Comparison of ENCODE assay signal across 8 cellular contexts in the genomic region with DNA sequence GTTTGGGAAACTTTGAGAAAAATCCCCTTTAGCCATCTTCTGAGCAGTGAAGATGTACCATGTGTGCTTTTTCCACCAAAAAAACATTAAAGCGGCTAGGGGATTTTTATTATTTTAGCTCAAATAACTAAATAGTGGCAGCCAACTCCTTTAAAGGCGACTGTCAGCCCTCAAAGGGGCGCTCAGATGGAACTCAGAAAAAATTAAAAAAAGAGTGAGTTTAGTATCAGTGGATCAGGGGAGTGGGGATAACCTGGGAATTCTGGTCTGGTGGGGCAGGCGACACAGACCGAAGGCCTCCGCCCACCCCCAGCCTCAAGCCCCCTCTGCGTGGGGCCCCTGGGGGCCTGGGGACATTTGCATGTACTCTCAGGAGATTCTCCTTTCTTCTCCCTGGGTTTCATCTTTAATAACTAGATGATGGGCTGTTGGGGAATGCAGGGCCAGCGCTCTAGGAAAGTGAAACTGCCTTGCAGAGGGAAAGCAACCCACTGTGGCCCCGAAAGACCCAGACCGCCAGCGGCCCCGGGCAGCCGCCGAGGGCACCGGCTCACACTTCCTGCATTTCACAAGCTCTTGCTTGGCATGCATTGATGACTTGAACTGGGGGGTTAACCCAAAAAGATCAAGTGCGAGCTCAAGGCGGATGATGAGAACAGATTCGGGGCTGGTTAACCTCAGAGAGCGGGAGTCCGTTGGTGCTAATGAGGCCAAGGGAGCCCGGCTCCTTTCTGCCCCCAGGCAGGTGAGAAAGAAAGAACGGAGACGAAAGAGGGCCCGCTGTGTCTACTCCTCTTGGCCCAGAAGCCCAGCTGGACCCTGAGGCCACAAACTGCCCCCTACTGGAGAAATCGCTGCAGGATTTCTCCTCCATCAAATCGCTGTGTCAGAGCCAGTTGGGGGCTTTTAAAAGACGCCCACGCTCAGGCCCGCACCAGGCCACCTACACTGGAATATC.
DNase-seq lines count a peak whose midpoint lies in the region; ATAC-seq and TF ChIP-seq lines count a peak whose summit lies in the region.

No MANE protein-coding gene starts in this region.

- H3K27me3 ChIP-seq in DOHH2 (ENCODE audit: control insufficient read depth, low read length) (peaks cover 55% of the 10 kb centered on the region), Loucy (ENCODE audit: insufficient read depth, low read length, poor library complexity, severe bottlenecking) (no peaks in the 10 kb centered on the region), stomach smooth muscle (ENCODE audit: control insufficient read depth in 1 of 2, insufficient read depth in 2 of 2, low read length in 2 of 2) (no peaks in the 10 kb centered on the region)

- peak; percentile 58 for ATAC-seq in GM21390 (IDR thresholded peaks at IDR 0.05; ENCODE audit: unreplicated experiment)
- ATAC-seq in HG03342 (IDR thresholded peaks at IDR 0.05; ENCODE audit: unreplicated experiment), result no peak

- H3K4me1 ChIP-seq in DOHH2 (ENCODE audit: control insufficient read depth, low read length) (peaks cover 19% of the 10 kb centered on the region), Loucy (ENCODE audit: insufficient read depth, low read length, poor library complexity, severe bottlenecking) (peaks cover 33% of the 10 kb centered on the region), stomach smooth muscle (ENCODE audit: control insufficient read depth, insufficient read depth, low read length) (peaks cover 6% of the 10 kb centered on the region)

- H3K36me3 ChIP-seq in DOHH2 (ENCODE audit: control insufficient read depth, low read length) (no peaks in the 10 kb centered on the region), Loucy (ENCODE audit: insufficient read depth, low read length) (no peaks in the 10 kb centered on the region), stomach smooth muscle (ENCODE audit: control insufficient read depth in 2 of 2, insufficient read depth in 2 of 2, low read length in 2 of 2) (no peaks in the 10 kb centered on the region)

- no peaks in the 10 kb centered on the region for H3K79me2 ChIP-seq in DOHH2 (ENCODE audit: control insufficient read depth, low read length)
- H3K79me2 ChIP-seq in Loucy (ENCODE audit: insufficient read depth, low read length), result no peaks in the 10 kb centered on the region

- no peak overlapping the region for H3K27ac ChIP-seq in DOHH2 (ENCODE audit: low read depth, low read length)
- no peak overlapping the region for H3K27ac ChIP-seq in stomach smooth muscle (ENCODE audit: low read length)

- no peaks in the 10 kb centered on the region for H4K20me1 ChIP-seq in DOHH2 (ENCODE audit: control insufficient read depth, insufficient read depth, low read depth, low read length)
- no peaks in the 10 kb centered on the region for H4K20me1 ChIP-seq in Loucy (ENCODE audit: insufficient read depth, low read length, poor library complexity, severe bottlenecking)

- peak; percentile 49 for TF ChIP-seq CTCF in DOHH2 (IDR thresholded peaks at IDR 0.05; ENCODE audit: low read depth, low read length, poor library complexity, severe bottlenecking)
- peak; percentile 61 for TF ChIP-seq CTCF in Loucy (conservative IDR thresholded peaks at IDR 0.05; ENCODE audit: low read length)

- DNase-seq in activated effector memory CD4-positive, alpha-beta T cell treated with Interleukin-2 at 50 U/mL for 16 hours, result peak; percentile 57
- DNase-seq in iPS-NIHi7 (ENCODE audit: extremely low spot score) (peak; percentile 59), NCI-H2171 treated with DMSO at 0.1 percent for 48 hours (lab: John Stamatoyannopoulos, UW) (no peak)

- H3K9me3 ChIP-seq in DOHH2 (ENCODE audit: control insufficient read depth, insufficient read depth, low read length) (peaks cover 13% of the 10 kb centered on the region), Loucy (ENCODE audit: insufficient read depth, low read depth, low read length) (0 out of 2 replicates have a peak, but pooled peaks cover 4% of the 10 kb centered on the region), stomach smooth muscle (ENCODE audit: control insufficient read depth in 2 of 2, low read length in 2 of 2) (peaks cover 0 to 7% of the 10 kb centered on the region in 2 donors)

- H3F3A ChIP-seq in DOHH2 (ENCODE audit: control insufficient read depth, insufficient read depth) (no peaks in the 10 kb centered on the region), Loucy (ENCODE audit: low read depth) (peaks cover 13% of the 10 kb centered on the region; the same call in 1 of the 2 replicates)

- peak overlapping the region; percentile 97 for H2AFZ ChIP-seq in Loucy (ENCODE audit: low read length)

- H3K9ac ChIP-seq in Loucy (ENCODE audit: low read depth, low read length, poor library complexity, severe bottlenecking) (peak overlapping the region; percentile 78), stomach smooth muscle (ENCODE audit: low read length in 2 of 2) (no peak overlapping the region)

- H3K9me2 ChIP-seq in DOHH2 (replicated peaks; ENCODE audit: control insufficient read depth, low read length), result no peaks in the 10 kb centered on the region
- H3K9me2 ChIP-seq in Loucy (replicated peaks; ENCODE audit: low read depth, low read length), result no peaks in the 10 kb centered on the region

- H3K4me3 ChIP-seq in DOHH2 (ENCODE audit: low read length) (peak overlapping the region; percentile 50), Loucy (ENCODE audit: low read length, poor library complexity, severe bottlenecking) (peak overlapping the region; percentile 74), stomach smooth muscle (ENCODE audit: low read length in 2 of 2) (peak overlapping the region; percentile 7 to 77)

- H3K4me2 ChIP-seq in DOHH2 (ENCODE audit: low read length) (peak overlapping the region; percentile 60), Loucy (ENCODE audit: low read depth, low read length, poor library complexity, severe bottlenecking) (peak overlapping the region; percentile 88)
